In genomic region chr18:3472681-3473544, GRCh38 we compare ENCODE assay signal across 17 cellular contexts. TPM values are rescaled to one million over a fixed set of nuclear protein-coding genes. Genes with fewer than 3 reads are reported as not detected.
DNase-seq lines count a peak whose midpoint lies in the region; ATAC-seq lines count a peak whose summit lies in the region.
"Had no signal": no experiment of that assay in that cellular context is flagged by ENCODE, and none has a peak within 500 bp of the region (broad histone marks: within the 10 kb centered on the region; RNA-seq: fewer than 3 reads in every experiment).

No MANE protein-coding gene starts in this region.

- peak; percentile 91 to 94 for ATAC-seq in activated naive CD4-positive, alpha-beta T cell treated with anti-CD3 and anti-CD28 coated beads, Interleukin-2, amount 50 U/mL, for 72 hours
- ATAC-seq in HG02623 (IDR thresholded peaks at IDR 0.05; ENCODE audit: unreplicated experiment) (peak; percentile 74), HG03520 (IDR thresholded peaks at IDR 0.05; ENCODE audit: unreplicated experiment) (peak; percentile 81)
- peak; percentile 80 to 89 for ATAC-seq in stimulated activated naive B cell treated with anti-CD40 and anti-IgM and Interleukin-4, amounts not matched to agents 10 μg/mL and 1 μg/mL and 100 μg/mL, for 72 hours (replicated peaks)
- ATAC-seq: esophagus mucosa, Right ventricle myocardium inferior had no signal

- H3K27ac Mint-ChIP-seq in activated naive CD4-positive, alpha-beta T cell treated with anti-CD3 and anti-CD28 coated beads, Interleukin-2, amount 50 U/mL, for 72 hours: peak overlapping the region in 1 of 2 donors; percentile 57
- peak overlapping the region; percentile 76 for H3K27ac Mint-ChIP-seq in stimulated activated naive B cell treated with anti-CD40 and anti-IgM and Interleukin-4, amounts not matched to agents 10 μg/mL and 1 μg/mL and 100 μg/mL, for 72 hours
- H3K27ac Mint-ChIP-seq: IgD-negative memory B cell had no signal

- no peak for DNase-seq in activated naive CD4-positive, alpha-beta T cell treated with anti-CD3 and anti-CD28 coated beads, Interleukin-2, amount 50 U/mL, for 72 hours (ENCODE audit: low spot score in 2 of 2)
- DNase-seq in activated naive CD4-positive, alpha-beta T cell treated with anti-CD3 and anti-CD28 coated beads, Interleukin-2, amount 50 U/mL, for 16 hours: no peak
- no peak for DNase-seq in stimulated activated naive B cell treated with anti-CD40 and anti-IgM and Interleukin-4, amounts not matched to agents 10 μg/mL and 1 μg/mL and 100 μg/mL, for 72 hours
- no peak for DNase-seq in GF-D8 (lab: John Stamatoyannopoulos, UW)
- no peak for DNase-seq in SKM-1 (lab: John Stamatoyannopoulos, UW; ENCODE audit: unreplicated experiment)
- DNase-seq in SW480 (ENCODE audit: low spot score): no peak
- DNase-seq: activated naive CD4-positive, alpha-beta T cell; caudate nucleus; mesenchymal stem cell; NCI-H1417; NCI-H510A treated with DMSO at 0.1 percent for 48 hours; stimulated activated CD4-positive, alpha-beta T cell treated with anti-CD3 and anti-CD28 coated beads, Interleukin-15, amount 100 ng/mL, for 24 hours had no signal

- peaks cover 0 to 4% of the 10 kb centered on the region in 2 donors for H3K27me3 Mint-ChIP-seq in stimulated activated naive B cell treated with anti-CD40 and anti-IgM and Interleukin-4, amounts not matched to agents 10 μg/mL and 1 μg/mL and 100 μg/mL, for 72 hours
- H3K27me3 Mint-ChIP-seq: IgD-negative memory B cell had no signal

- peaks cover 4 to 5% of the 10 kb centered on the region in 2 donors for H3K4me1 Mint-ChIP-seq in stimulated activated naive B cell treated with anti-CD40 and anti-IgM and Interleukin-4, amounts not matched to agents 10 μg/mL and 1 μg/mL and 100 μg/mL, for 72 hours

- peak overlapping the region in 1 of 2 donors; percentile 19 for H3K4me3 Mint-ChIP-seq in stimulated activated naive B cell treated with anti-CD40 and anti-IgM and Interleukin-4, amounts not matched to agents 10 μg/mL and 1 μg/mL and 100 μg/mL, for 72 hours

- peaks cover 0 to 5% of the 10 kb centered on the region in 2 donors for H3K9me3 Mint-ChIP-seq in activated naive CD4-positive, alpha-beta T cell treated with anti-CD3 and anti-CD28 coated beads, Interleukin-2, amount 50 U/mL, for 72 hours
- peaks cover 4 to 5% of the 10 kb centered on the region in 2 donors for H3K9me3 Mint-ChIP-seq in stimulated activated naive B cell treated with anti-CD40 and anti-IgM and Interleukin-4, amounts not matched to agents 10 μg/mL and 1 μg/mL and 100 μg/mL, for 72 hours

- no peaks in the 10 kb centered on the region for H3K36me3 Mint-ChIP-seq in activated naive CD4-positive, alpha-beta T cell treated with anti-CD3 and anti-CD28 coated beads, Interleukin-2, amount 50 U/mL, for 72 hours
- peaks cover 4% of the 10 kb centered on the region in 2 donors for H3K36me3 Mint-ChIP-seq in stimulated activated naive B cell treated with anti-CD40 and anti-IgM and Interleukin-4, amounts not matched to agents 10 μg/mL and 1 μg/mL and 100 μg/mL, for 72 hours

RNA-seq across cellular contexts. Expression of gene TGIF1, which starts 22.9 kb away (rescaled TPM):
- 100 to 1,000 TPM in 1 of 2 donors, 10 to 100 TPM in 1; 36.1 to 101 TPM for total RNA-seq in activated naive CD4-positive, alpha-beta T cell treated with anti-CD3 and anti-CD28 coated beads, Interleukin-2, amount 50 U/mL, for 72 hours
